8 cellular contexts compared by ENCODE assay signal in the genomic region with DNA sequence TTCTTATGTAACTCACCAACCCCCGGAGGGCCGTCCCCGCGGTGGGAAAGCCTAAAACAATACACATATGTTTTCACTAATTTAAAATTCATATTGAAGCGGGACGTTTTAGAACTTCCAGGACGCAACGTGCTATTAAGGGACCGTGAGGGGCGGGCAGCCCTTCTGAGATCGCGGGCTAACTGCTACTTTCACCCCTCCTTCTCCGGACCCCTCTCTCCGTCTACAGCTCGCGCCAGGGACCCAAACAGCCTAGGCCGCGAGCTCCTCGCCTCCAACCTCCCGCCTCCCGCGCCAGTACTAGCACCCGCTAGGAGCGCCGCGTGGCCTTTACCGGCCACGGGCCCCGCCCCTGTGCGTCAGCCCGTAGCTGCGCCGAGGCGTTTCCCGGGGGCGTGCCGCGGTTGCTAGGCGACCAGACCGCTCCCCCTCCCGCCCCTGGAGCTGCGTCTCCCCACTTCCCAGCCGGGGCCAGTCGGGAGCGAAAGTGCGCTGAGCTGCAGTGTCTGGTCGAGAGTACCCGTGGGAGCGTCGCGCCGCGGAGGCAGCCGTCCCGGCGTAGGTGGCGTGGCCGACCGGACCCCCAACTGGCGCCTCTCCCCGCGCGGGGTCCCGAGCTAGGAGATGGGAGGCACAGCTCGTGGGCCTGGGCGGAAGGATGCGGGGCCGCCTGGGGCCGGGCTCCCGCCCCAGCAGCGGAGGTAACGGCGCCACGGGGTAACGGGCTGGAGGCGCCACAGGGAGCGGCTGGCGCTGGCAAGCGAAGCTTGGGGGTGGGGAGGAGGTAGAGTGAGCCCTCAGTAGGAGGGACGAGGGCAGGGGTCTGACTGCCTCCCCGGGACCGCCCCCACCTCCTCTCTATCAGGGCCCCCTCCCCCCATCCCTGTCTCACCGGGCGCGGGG. TPM values are rescaled to one million over a fixed set of nuclear protein-coding genes. Genes with fewer than 3 reads are reported as not detected.
DNase-seq lines count a peak whose midpoint lies in the region; ATAC-seq, FAIRE-seq and TF ChIP-seq lines count a peak whose summit lies in the region.

Gene DYRK3, plus strand, starts transcription at position 457 of the 903 bp plus-strand sequence. Its CDS starts 168 bp downstream, at position 625.

- WGBS in HepG2 (ENCODE audit: low lambda C conversion rate), result 9% methylated on average over 30 of the region's 85 CpGs

- peak within 1 kb of the TSS; percentile 87 for H3K4me2 ChIP-seq in HepG2 (ENCODE audit: low read depth, low read length)

- no TSS peak for BruUV-seq in HepG2 (replicated peaks; lab: Mats Ljungman, UMichigan)

- ATAC-seq in GM19372 (IDR thresholded peaks at IDR 0.05; ENCODE audit: low read depth, unreplicated experiment), result peak; percentile 79
- ATAC-seq in HG03521 (IDR thresholded peaks at IDR 0.05; ENCODE audit: unreplicated experiment), result peak; percentile 92
- ATAC-seq in HepG2, result peak; percentile 96

- no peaks in the 10 kb centered on the region for H3K36me3 ChIP-seq in HepG2 (replicated peaks in 1 of 2; ENCODE audit: control insufficient read depth in 1 of 2, insufficient read depth in 2 of 2, low read length in 2 of 2)

- no peaks in the 10 kb centered on the region for H3K79me2 ChIP-seq in HepG2 (ENCODE audit: insufficient read depth, low read length)

- H3K9ac ChIP-seq in HepG2 (ENCODE audit: insufficient read depth, low read depth, low read length), result peak within 1 kb of the TSS; percentile 61

- peak within 1 kb of the TSS; percentile 81 for H2AFZ ChIP-seq in HepG2 (ENCODE audit: low read length)

- DNase-seq in CD1c-positive myeloid dendritic cell (ENCODE audit: extremely low spot score) (peak; percentile 96), NCI-H748 (lab: John Stamatoyannopoulos, UW; ENCODE audit: unreplicated experiment) (peak; percentile 95), dermis blood vessel endothelial cell (peak; percentile 95), HepG2 (ENCODE audit: low spot score) (peak; percentile 76)
- peak; percentile 86 to 88 for DNase-seq in activated CD4-positive, alpha-beta T cell treated with anti-CD3 and anti-CD28 coated beads, Interleukin-2, amount 50 U/mL, for 4 hours
- peak; percentile 91 to 93 for DNase-seq in stimulated activated CD4-positive, alpha-beta T cell treated with anti-CD3 and anti-CD28 coated beads, Interleukin-2, amount 100 ng/mL, for 48 hours

- no peak within 1 kb of the TSS for H3K27ac ChIP-seq in HepG2 (ENCODE audit: extremely low read length, insufficient read depth, low read length)

- TF ChIP-seq EP300 in HepG2 (IDR thresholded peaks at IDR 0.05; ENCODE audit: low read depth in 2 of 2, low read length in 2 of 2) (no peak), HepG2 (CRISPR knock-in tag; IDR thresholded peaks at IDR 0.05; ENCODE audit: borderline replicate concordance) (no peak)

- CTCF ChIA-PET in HepG2 (lab: Yijun Ruan, JAX; ENCODE audit: low intra/inter-chr PET ratio, low total read pairs), result interaction anchor here (1.1 to 3.2 kb wide), 2 partner anchors 27 to 28 kb away, joined by 4 to 33 read pairs; no protein-coding TSS in a partner anchor

- no peaks in the 10 kb centered on the region for H4K20me1 ChIP-seq in HepG2 (ENCODE audit: insufficient read depth, low read length)

- POLR2A ChIA-PET in HepG2 (lab: Yijun Ruan, JAX), result interaction anchor here (0.7 to 1.9 kb wide), 9 partner anchors 14 to 165 kb away, joined by 3 to 19 read pairs (median 6); partner anchors contain the start of genes EIF2D and IKBKE

- H3K27me3 ChIP-seq in HepG2 (ENCODE audit: control insufficient read depth in 1 of 2, insufficient read depth in 2 of 2, low read length in 2 of 2), result peaks cover 0 to 3% of the 10 kb centered on the region in 2 experiments; a peak in 2 of 5 replicates

- intact Hi-C loops in HepG2 (cut with micrococcal nuclease; ENCODE audit: unreplicated experiment), result no loop called here

- in situ Hi-C loops in HepG2 (cut with HindIII; ENCODE audit: extremely low pct_ligation_motif_present, low pct_unique_long_range_greater_than_20kb), result loop anchor here (25.0 kb wide), 1 partner anchor 277 kb away; the partner anchor contains the start of gene FCMR

- FAIRE-seq in HepG2 (lab: Jason Lieb, UNC), result peak; percentile 26

- H3K4me1 ChIP-seq in HepG2 (ENCODE audit: insufficient read depth, low read length), result peaks cover 26% of the 10 kb centered on the region

- no peaks in the 10 kb centered on the region for H3K9me3 ChIP-seq in HepG2 (ENCODE audit: low read length)

- TF ChIP-seq RAD21 in HepG2 (CRISPR knock-in tag; IDR thresholded peaks at IDR 0.05), result no peak

- peak; percentile 74 to 91 for TF ChIP-seq POLR2A in HepG2 (IDR thresholded peaks at IDR 0.05; ENCODE audit: insufficient read depth in 1 of 2, low read depth in 2 of 2, low read length in 2 of 2)

- H3K4me3 ChIP-seq in HepG2 (replicated peaks in 1 of 3; ENCODE audit: insufficient read depth in 1 of 3, low read depth in 2 of 3, low read length in 3 of 3), result peak within 1 kb of the TSS; percentile 68 to 83 (median 81)

- TF ChIP-seq CTCF in HepG2 (CRISPR knock-in tag; IDR thresholded peaks at IDR 0.05), result peak; percentile 25; the same call in 1 of the 2 replicates

TF ChIP-seq in HepG2, 621 proteins besides CTCF, POLR2A, EP300 and RAD21 (continues in another document):
- TF ChIP-seq WIZ (CRISPR knock-in tag; IDR thresholded peaks at IDR 0.05), result no peak
- TF ChIP-seq RELA (CRISPR knock-in tag; IDR thresholded peaks at IDR 0.05), result no peak
- TF ChIP-seq, protein P1, sequence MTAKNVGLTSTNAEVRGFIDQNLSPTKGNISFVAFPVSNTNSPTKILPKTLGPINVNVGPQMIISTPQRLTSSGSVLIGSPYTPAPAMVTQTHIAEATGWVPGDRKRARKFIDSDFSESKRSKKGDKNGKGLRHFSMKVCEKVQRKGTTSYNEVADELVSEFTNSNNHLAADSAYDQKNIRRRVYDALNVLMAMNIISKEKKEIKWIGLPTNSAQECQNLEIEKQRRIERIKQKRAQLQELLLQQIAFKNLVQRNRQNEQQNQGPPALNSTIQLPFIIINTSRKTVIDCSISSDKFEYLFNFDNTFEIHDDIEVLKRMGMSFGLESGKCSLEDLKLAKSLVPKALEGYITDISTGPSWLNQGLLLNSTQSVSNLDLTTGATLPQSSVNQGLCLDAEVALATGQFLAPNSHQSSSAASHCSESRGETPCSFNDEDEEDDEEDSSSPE (CRISPR knock-in tag; IDR thresholded peaks at IDR 0.05), result peak; percentile 86
- TF ChIP-seq, protein P2, sequence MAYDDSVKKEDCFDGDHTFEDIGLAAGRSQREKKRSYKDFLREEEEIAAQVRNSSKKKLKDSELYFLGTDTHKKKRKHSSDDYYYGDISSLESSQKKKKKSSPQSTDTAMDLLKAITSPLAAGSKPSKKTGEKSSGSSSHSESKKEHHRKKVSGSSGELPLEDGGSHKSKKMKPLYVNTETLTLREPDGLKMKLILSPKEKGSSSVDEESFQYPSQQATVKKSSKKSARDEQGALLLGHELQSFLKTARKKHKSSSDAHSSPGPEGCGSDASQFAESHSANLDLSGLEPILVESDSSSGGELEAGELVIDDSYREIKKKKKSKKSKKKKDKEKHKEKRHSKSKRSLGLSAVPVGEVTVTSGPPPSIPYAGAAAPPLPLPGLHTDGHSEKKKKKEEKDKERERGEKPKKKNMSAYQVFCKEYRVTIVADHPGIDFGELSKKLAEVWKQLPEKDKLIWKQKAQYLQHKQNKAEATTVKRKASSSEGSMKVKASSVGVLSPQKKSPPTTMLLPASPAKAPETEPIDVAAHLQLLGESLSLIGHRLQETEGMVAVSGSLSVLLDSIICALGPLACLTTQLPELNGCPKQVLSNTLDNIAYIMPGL (CRISPR knock-in tag; IDR thresholded peaks at IDR 0.05; ENCODE audit: borderline replicate concordance in 1 of 2, low read depth in 1 of 2), result peak in 1 of 2 experiments; percentile 82; a peak in 2 of 4 replicates
- no peak for TF ChIP-seq ZBTB7A (CRISPR knock-in tag; IDR thresholded peaks at IDR 0.05)
- TF ChIP-seq PREB (CRISPR knock-in tag; IDR thresholded peaks at IDR 0.05), result no peak

RNA-seq across cellular contexts. Expression of gene DYRK3, which starts in this region (rescaled TPM):
- 11.4 and 12.6 TPM in 2 replicates for total RNA-seq in dermis blood vessel endothelial cell
- total RNA-seq in HepG2 (2016; rRNA removed; fragmentation: Illumina TruSeq; extraction: Trizol), result 2.8 and 4.1 TPM in 2 replicates
- 0.44 and 0.81 TPM in 2 replicates for total RNA-seq in HepG2 (2016; cell fraction: cytosol; rRNA removed; fragmentation: Illumina TruSeq; extraction: Trizol; ENCODE audit: low read depth)
- total RNA-seq in HepG2 (2016; cell fraction: insoluble cytoplasmic fraction; rRNA removed; fragmentation: Illumina TruSeq; extraction: Trizol), result 3.1 and 4.0 TPM in 2 replicates
- 1.4 and 1.5 TPM in 2 replicates for total RNA-seq in HepG2 (2016; cell fraction: membrane; rRNA removed; fragmentation: Illumina TruSeq; extraction: Trizol)
- 1.7 and 2.7 TPM in 2 replicates for total RNA-seq in HepG2 (2016; cell fraction: nucleus; rRNA removed; fragmentation: Illumina TruSeq; extraction: Trizol)
- 0.48 and 0.50 TPM in 2 replicates for polyA plus RNA-seq in HepG2 (2011; rRNA removed)
- 0.31 and 0.43 TPM in 2 replicates for polyA plus RNA-seq in HepG2 (2011; cell fraction: cytosol; rRNA removed)
- polyA plus RNA-seq in HepG2 (2011; cell fraction: nucleus; rRNA removed), result 0.29 and 0.58 TPM in 2 replicates
- polyA plus RNA-seq in HepG2 (2012), result 0.40 and 0.43 TPM in 2 replicates
- 0.10 and 0.25 TPM in 2 replicates for polyA plus RNA-seq in HepG2 (2016; cell fraction: cytosol; fragmentation: Illumina TruSeq; extraction: Trizol; ENCODE audit: low read depth)
- polyA plus RNA-seq in HepG2 (2016; cell fraction: insoluble cytoplasmic fraction; fragmentation: Illumina TruSeq; extraction: Trizol; ENCODE audit: low read depth), result 1.7 and 2.1 TPM in 2 replicates
- 0.34 and 0.35 TPM in 2 replicates for polyA plus RNA-seq in HepG2 (2016; cell fraction: membrane; fragmentation: Illumina TruSeq; extraction: Trizol; ENCODE audit: low read depth)
- 1.0 and 1.5 TPM in 2 replicates for polyA plus RNA-seq in HepG2 (2016; cell fraction: nucleus; fragmentation: Illumina TruSeq; extraction: Trizol; ENCODE audit: insufficient read depth, low read depth)
- 0.80 and 17.9 TPM in 2 replicates for polyA minus RNA-seq in HepG2 (2011; rRNA and poly(A)+ RNA removed; ENCODE audit: low replicate concordance)
- polyA minus RNA-seq in HepG2 (2011; cell fraction: cytosol; rRNA and poly(A)+ RNA removed), result 0.40 and 1.7 TPM in 2 replicates
- polyA minus RNA-seq in HepG2 (2011; cell fraction: nucleus; rRNA and poly(A)+ RNA removed), result 1.2 and 2.0 TPM in 2 replicates
